Comparison of ENCODE assay signal across 7 cellular contexts in genomic region chr19:10671922-10672321, GRCh38. TPM values are rescaled to one million over a fixed set of nuclear protein-coding genes. Genes with fewer than 3 reads are reported as not detected.
DNase-seq lines count a peak whose midpoint lies in the region; ATAC-seq, FAIRE-seq and TF ChIP-seq lines count a peak whose summit lies in the region.
"Not testable (repeated sequence)": the region's sequence is repeated elsewhere in the genome, so short reads cannot be mapped to it uniquely, and the experiment has no call there.

No MANE protein-coding gene starts in this region.

- peaks cover 97% of the 10 kb centered on the region for H3K79me2 ChIP-seq in astrocyte (ENCODE audit: insufficient read depth, low read length)
- H3K79me2 ChIP-seq in osteoblast (ENCODE audit: insufficient read depth, low read length), result peaks cover 92% of the 10 kb centered on the region

- peaks cover 14% of the 10 kb centered on the region for H3K4me1 Mint-ChIP-seq in astrocyte (ENCODE audit: low read depth, unreplicated experiment)

- H3K36me3 Mint-ChIP-seq in astrocyte (ENCODE audit: low read depth, unreplicated experiment), result not testable (repeated sequence)

- peak overlapping the region in 7 of 11 experiments; percentile 47 to 73 (median 64); a peak in 14 of 22 replicates for H3K4me2 ChIP-seq in BLaER1 treated with 17β-estradiol and CSF1 and Interleukin-3, amounts not matched to agents 10 nM and 100 nM
- peak overlapping the region; percentile 22 for H3K4me2 ChIP-seq in astrocyte (ENCODE audit: low read length)
- not testable (repeated sequence) for H3K4me2 ChIP-seq in osteoblast (ENCODE audit: insufficient read depth, low read length)

- peak overlapping the region in 5 of 11 experiments; percentile 5 to 54 (median 12); a peak in 5 of 22 replicates for H3K27ac ChIP-seq in BLaER1 treated with 17β-estradiol and CSF1 and Interleukin-3, amounts not matched to agents 10 nM and 100 nM
- H3K27ac ChIP-seq in RWPE1 (peak overlapping the region; percentile 31), osteoblast (ENCODE audit: low read depth, low read length) (peak overlapping the region; percentile 17)
- H3K27ac ChIP-seq in astrocyte (ENCODE audit: low read depth, low read length), result not testable (repeated sequence)

- not testable (repeated sequence) for H3K4me3 ChIP-seq in BLaER1 treated with 17β-estradiol and CSF1 and Interleukin-3, amounts not matched to agents 10 nM and 100 nM; astrocyte (ENCODE audit: insufficient read depth, low read depth, low read length); osteoblast (ENCODE audit: insufficient read depth, low read length)

- not testable (repeated sequence) for ATAC-seq in Right ventricle myocardium inferior

- not testable (repeated sequence) for H3K9me3 ChIP-seq in BLaER1 treated with 17β-estradiol and CSF1 and Interleukin-3, amounts not matched to agents 10 nM and 100 nM (replicated peaks in 1 of 11); astrocyte (ENCODE audit: insufficient read depth, low read depth, low read length); osteoblast (ENCODE audit: low read depth, low read length)

- peaks cover 67 to 100% (median 97%) of the 10 kb centered on the region in 11 experiments for H3K36me3 ChIP-seq in BLaER1 treated with 17β-estradiol and CSF1 and Interleukin-3, amounts not matched to agents 10 nM and 100 nM
- H3K36me3 ChIP-seq in astrocyte (ENCODE audit: insufficient read depth, low read length) (peaks cover 33% of the 10 kb centered on the region), osteoblast (ENCODE audit: insufficient read depth, low read length) (peaks cover 48% of the 10 kb centered on the region)

- not testable (repeated sequence) for H3K27ac Mint-ChIP-seq in astrocyte (ENCODE audit: unreplicated experiment)

- peaks cover 46 to 62% (median 59%) of the 10 kb centered on the region in 10 experiments for H3K4me1 ChIP-seq in BLaER1 treated with 17β-estradiol and CSF1 and Interleukin-3, amounts not matched to agents 10 nM and 100 nM
- H3K4me1 ChIP-seq in astrocyte (ENCODE audit: insufficient read depth, low read length); osteoblast (ENCODE audit: insufficient read depth, low read length): not testable (repeated sequence)

- H3K9ac ChIP-seq in BLaER1 treated with 17β-estradiol and CSF1 and Interleukin-3, amounts not matched to agents 10 nM and 100 nM, result peak overlapping the region in 4 of 11 experiments; percentile 23 to 35 (median 32); a peak in 4 of 22 replicates
- H3K9ac ChIP-seq in astrocyte (ENCODE audit: low read length), result not testable (repeated sequence)

- POLR2A ChIA-PET in RWPE1 (lab: Yijun Ruan, JAX; ENCODE audit: low non-redundant PET), result not testable (repeated sequence)

- DNase-seq in A172 (ENCODE audit: low spot score), result peak; percentile 32
- DNase-seq in M059J (ENCODE audit: low read depth), result peak; percentile 55
- DNase-seq in RWPE1 (ENCODE audit: low spot score); astrocyte (ENCODE audit: low read depth); osteoblast (ENCODE audit: insufficient read length, low spot score, missing footprints): not testable (repeated sequence)
- peak; percentile 15 for DNase-seq in Right ventricle myocardium inferior (ENCODE audit: missing footprints)

- intact Hi-C loops in Right ventricle myocardium inferior (cut with DNase I), result not testable (repeated sequence)

- H4K20me1 ChIP-seq in BLaER1 treated with 17β-estradiol and CSF1 and Interleukin-3, amounts not matched to agents 10 nM and 100 nM, result peaks cover 90 to 100% (median 100%) of the 10 kb centered on the region in 11 experiments
- H4K20me1 ChIP-seq in astrocyte (ENCODE audit: insufficient read depth, low read length), result peaks cover 92% of the 10 kb centered on the region
- H4K20me1 ChIP-seq in osteoblast (ENCODE audit: insufficient read depth, low read length), result peaks cover 61% of the 10 kb centered on the region

- CTCF ChIA-PET in RWPE1 (lab: Yijun Ruan, JAX), result interaction anchor here (0.6 kb wide), 1 partner anchor 95 kb away, joined by 3 read pairs; no protein-coding TSS in a partner anchor

- H3K9me3 Mint-ChIP-seq in astrocyte (ENCODE audit: unreplicated experiment), result not testable (repeated sequence)

- not testable (repeated sequence) for H2AFZ ChIP-seq in astrocyte (ENCODE audit: low read depth, low read length); osteoblast (ENCODE audit: low read length)

- H3K27me3 ChIP-seq in BLaER1 treated with 17β-estradiol and CSF1 and Interleukin-3, amounts not matched to agents 10 nM and 100 nM; astrocyte (ENCODE audit: insufficient read depth, low read length); osteoblast (ENCODE audit: insufficient read depth, low read length): not testable (repeated sequence)

- not testable (repeated sequence) for FAIRE-seq in astrocyte (lab: Jason Lieb, UNC)

- TF ChIP-seq CTCF in RWPE1 (conservative IDR thresholded peaks at IDR 0.05; ENCODE audit: low read depth); astrocyte (IDR thresholded peaks at IDR 0.05; ENCODE audit: insufficient read depth, low read depth, low read length); osteoblast (IDR thresholded peaks at IDR 0.05; ENCODE audit: extremely low read depth, low read depth, low read length): not testable (repeated sequence)

- not testable (repeated sequence) for H3K27me3 Mint-ChIP-seq in astrocyte (ENCODE audit: low read depth, unreplicated experiment)

- not testable (repeated sequence) for H3K4me3 Mint-ChIP-seq in astrocyte (ENCODE audit: unreplicated experiment)

RNA-seq across cellular contexts. Expression of gene ILF3, which starts 17.8 kb away (rescaled TPM):
- total RNA-seq in A172 (2014; rRNA removed; shearing (Covaris generic)), result 171 and 172 TPM in 2 replicates
- total RNA-seq in M059J (2014; rRNA removed; shearing (Covaris generic)), result 75.2 and 139 TPM in 2 replicates
- total RNA-seq in astrocyte, result 228 and 244 TPM in 2 replicates
- total RNA-seq in Right ventricle myocardium inferior, result 101 TPM
- total RNA-seq in osteoblast, result 105 and 107 TPM in 2 replicates

RNA-seq across cellular contexts. Expression of gene QTRT1, which starts 29.3 kb away (rescaled TPM):
- 43.0 and 48.8 TPM in 2 replicates for total RNA-seq in A172 (2014; rRNA removed; shearing (Covaris generic))
- total RNA-seq in M059J (2014; rRNA removed; shearing (Covaris generic)), result 14.3 and 19.7 TPM in 2 replicates
- total RNA-seq in astrocyte, result 27.3 and 27.5 TPM in 2 replicates
- 28.0 TPM for total RNA-seq in Right ventricle myocardium inferior
- total RNA-seq in osteoblast, result 34.0 and 36.5 TPM in 2 replicates

RNA-seq across cellular contexts. Expression of gene DNM2, which starts 46.0 kb away (rescaled TPM):
- 51.7 and 56.0 TPM in 2 replicates for total RNA-seq in A172 (2014; rRNA removed; shearing (Covaris generic))
- total RNA-seq in M059J (2014; rRNA removed; shearing (Covaris generic)), result 49.9 and 91.8 TPM in 2 replicates
- total RNA-seq in astrocyte, result 129 TPM in 2 replicates
- 177 TPM for total RNA-seq in Right ventricle myocardium inferior
- total RNA-seq in osteoblast, result 89.6 and 102 TPM in 2 replicates

RNA-seq across cellular contexts. Expression of gene SLC44A2, which starts 46.6 kb away (rescaled TPM):
- 54.9 and 327 TPM in 2 replicates for total RNA-seq in A172 (2014; rRNA removed; shearing (Covaris generic))
- total RNA-seq in M059J (2014; rRNA removed; shearing (Covaris generic)), result 34.1 and 42.4 TPM in 2 replicates
- total RNA-seq in astrocyte (91.6 and 94.5 TPM in 2 replicates), Right ventricle myocardium inferior (71.4 TPM), osteoblast (43.0 and 49.9 TPM in 2 replicates)
